In the genomic region with DNA sequence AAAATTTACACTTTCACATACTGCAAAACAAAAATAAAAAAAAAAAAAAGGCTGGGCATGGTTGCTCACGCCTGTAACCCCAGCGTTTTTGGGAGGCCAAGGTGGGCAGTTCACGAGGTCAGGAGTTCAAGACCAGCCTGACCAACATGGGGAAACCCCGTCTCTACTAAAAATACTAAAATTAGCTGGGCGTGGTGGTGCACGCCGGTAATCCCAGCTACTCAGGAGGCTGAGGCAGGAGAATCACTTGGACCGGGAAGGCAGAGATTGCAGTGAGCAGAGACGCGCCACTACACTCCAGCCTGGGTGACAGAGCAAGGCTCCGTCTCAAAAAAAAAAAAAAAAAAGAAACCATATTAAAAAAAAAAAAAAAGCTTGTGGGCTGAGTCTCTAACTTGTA, we compare ENCODE assay signal across 7 cellular contexts. TPM values are rescaled to one million over a fixed set of nuclear protein-coding genes. Genes with fewer than 3 reads are reported as not detected.
A peak's percentile ranks its signal among the peaks of the same experiment; 100 is the strongest.
DNase-seq lines count a peak whose midpoint lies in the region; TF ChIP-seq lines count a peak whose summit lies in the region.
"Not testable (repeated sequence)": the region's sequence is repeated elsewhere in the genome, so short reads cannot be mapped to it uniquely, and the experiment has no call there.

No MANE protein-coding gene starts in this region.

- H3K79me2 ChIP-seq in OCI-LY1 (ENCODE audit: insufficient read depth, low read length) = peaks cover 55% of the 10 kb centered on the region
- H3K79me2 ChIP-seq in mammary epithelial cell (ENCODE audit: insufficient read depth, low read length) = peaks cover 95% of the 10 kb centered on the region
- peaks cover 14% of the 10 kb centered on the region for H3K79me2 ChIP-seq in trophoblast cell (ENCODE audit: control insufficient read depth, insufficient read depth, low read length, poor library complexity)

- not testable (repeated sequence) for H3K23ac ChIP-seq in trophoblast cell (ENCODE audit: low read length)

- H4K20me1 ChIP-seq in OCI-LY1 (ENCODE audit: insufficient read depth, low read length) (peaks cover 11% of the 10 kb centered on the region), mammary epithelial cell (ENCODE audit: insufficient read depth, low read length) (peaks cover 58% of the 10 kb centered on the region)

- not testable (repeated sequence) for H2BK5ac ChIP-seq in trophoblast cell (ENCODE audit: low read depth, low read length, poor library complexity)

- not testable (repeated sequence) for H3K14ac ChIP-seq in trophoblast cell (ENCODE audit: low read length)

- H3K27me3 Mint-ChIP-seq in Calu3 (ENCODE audit: unreplicated experiment); activated CD4-positive, alpha-beta T cell treated with anti-CD3 and anti-CD28 coated beads, Interleukin-2, amount 10 ng/mL, durations not matched to agents 7 days and 5 days; activated naive CD4-positive, alpha-beta T cell treated with anti-CD3 and anti-CD28 coated beads for 36 hours (ENCODE audit: low read depth): not testable (repeated sequence)

- H3K4me1 Mint-ChIP-seq in Calu3 (ENCODE audit: low read depth, unreplicated experiment) = peaks cover 73% of the 10 kb centered on the region
- H3K4me1 Mint-ChIP-seq in activated CD4-positive, alpha-beta T cell treated with anti-CD3 and anti-CD28 coated beads, Interleukin-2, amount 10 ng/mL, durations not matched to agents 7 days and 5 days = peaks cover 70% of the 10 kb centered on the region
- peaks cover 68% of the 10 kb centered on the region for H3K4me1 Mint-ChIP-seq in activated naive CD4-positive, alpha-beta T cell treated with anti-CD3 and anti-CD28 coated beads for 36 hours (ENCODE audit: low read depth)

- in situ Hi-C loops in mammary epithelial cell (cut with MboI; ENCODE audit: low sequenced_read_pairs in 2 of 2) = loop anchor here (5.0 to 10.0 kb wide), 3 partner anchors 102 to 300 kb away; no protein-coding TSS in a partner anchor

- not testable (repeated sequence) for TF ChIP-seq CTCF in Calu3 (IDR thresholded peaks at IDR 0.05; ENCODE audit: unreplicated experiment); OCI-LY1 (IDR thresholded peaks at IDR 0.05; ENCODE audit: low read length); mammary epithelial cell (conservative IDR thresholded peaks at IDR 0.05 in 1 of 2, IDR thresholded peaks at IDR 0.05 in 1 of 2; ENCODE audit: extremely low read depth in 1 of 2, insufficient read depth in 1 of 2, low read depth in 1 of 2, low read length in 2 of 2)

- POLR2A ChIA-PET in activated CD4-positive, alpha-beta T cell treated with anti-CD3 and anti-CD28 coated beads, Interleukin-2, amount 10 ng/mL, durations not matched to agents 7 days and 5 days (lab: Charles Lee) = interaction anchor here (0.6 to 1.0 kb wide), 5 partner anchors 45 to 676 kb away, joined by 3 to 6 read pairs (median 4); no protein-coding TSS in a partner anchor

- not testable (repeated sequence) for H4K8ac ChIP-seq in trophoblast cell (ENCODE audit: low read depth, low read length)

- H3K36me3 Mint-ChIP-seq in Calu3 (ENCODE audit: insufficient read depth, unreplicated experiment) = peaks cover 100% of the 10 kb centered on the region
- H3K36me3 Mint-ChIP-seq in activated CD4-positive, alpha-beta T cell treated with anti-CD3 and anti-CD28 coated beads, Interleukin-2, amount 10 ng/mL, durations not matched to agents 7 days and 5 days (ENCODE audit: low read depth) = peaks cover 92% of the 10 kb centered on the region
- H3K36me3 Mint-ChIP-seq in activated naive CD4-positive, alpha-beta T cell treated with anti-CD3 and anti-CD28 coated beads for 36 hours (ENCODE audit: low read depth) = peaks cover 93% of the 10 kb centered on the region

- BruUV-seq in Calu3 (replicated peaks; lab: Mats Ljungman, UMichigan); mammary epithelial cell (replicated peaks; lab: Mats Ljungman, UMichigan): not testable (repeated sequence)

- CTCF ChIA-PET in Calu3 (lab: Charles Lee) = interaction anchor here (0.7 to 1.7 kb wide), 7 partner anchors 10 to 584 kb away, joined by 3 to 18 read pairs (median 6); partner anchors contain the start of gene NFE2L3
- CTCF ChIA-PET in activated CD4-positive, alpha-beta T cell treated with anti-CD3 and anti-CD28 coated beads, Interleukin-2, amount 10 ng/mL, durations not matched to agents 7 days and 5 days (lab: Charles Lee) = interaction anchor here (1.0 to 1.3 kb wide), 2 partner anchors 10 to 102 kb away, joined by 3 to 4 read pairs; no protein-coding TSS in a partner anchor
- CTCF ChIA-PET in activated naive CD4-positive, alpha-beta T cell treated with anti-CD3 and anti-CD28 coated beads for 36 hours (lab: Charles Lee) = interaction anchor here (1.1 to 4.3 kb wide), 4 partner anchors 8 to 104 kb away, joined by 3 to 27 read pairs (median 4); partner anchors contain the start of gene NFE2L3
- CTCF ChIA-PET in mammary epithelial cell (lab: Charles Lee; ENCODE audit: low non-redundant PET) = not testable (repeated sequence)

- not testable (repeated sequence) for H3K9ac ChIP-seq in OCI-LY1 (ENCODE audit: low read length); mammary epithelial cell (ENCODE audit: insufficient read depth, low read length); iPS-20b (ENCODE audit: low read depth, low read length); trophoblast cell (ENCODE audit: low read length)

- dilution Hi-C loops in mammary epithelial cell (cut with HindIII; ENCODE audit: low sequenced_read_pairs) = not testable (repeated sequence)

- H3K4me3 ChIP-seq in OCI-LY1 (ENCODE audit: low read depth, low read length, poor library complexity, severe bottlenecking); mammary epithelial cell (replicated peaks in 1 of 3; ENCODE audit: insufficient read depth in 1 of 3, low read depth in 2 of 3, low read length in 3 of 3); trophoblast cell (ENCODE audit: low read depth, low read length): not testable (repeated sequence)
- H3K4me3 ChIP-seq in iPS-20b (ENCODE audit: low read length) = peak overlapping the region; percentile 100; the same call in 1 of the 2 replicates

- intact Hi-C loops in Calu3 (cut with micrococcal nuclease; ENCODE audit: unreplicated experiment) = loop anchor here (5.0 kb wide), 3 partner anchors 37 to 302 kb away; no protein-coding TSS in a partner anchor
- intact Hi-C loops in activated naive CD4-positive, alpha-beta T cell treated with anti-CD3 and anti-CD28 coated beads for 36 hours (cut with micrococcal nuclease); mammary epithelial cell (cut with micrococcal nuclease): not testable (repeated sequence)

- not testable (repeated sequence) for H4K91ac ChIP-seq in trophoblast cell (ENCODE audit: low read depth, low read length)

- H3K4me1 ChIP-seq in OCI-LY1 (ENCODE audit: insufficient read depth, low read length, severe bottlenecking) (peaks cover 77% of the 10 kb centered on the region), mammary epithelial cell (ENCODE audit: insufficient read depth, low read length) (peaks cover 24% of the 10 kb centered on the region), iPS-20b (ENCODE audit: insufficient read depth, low read length) (peaks cover 10% of the 10 kb centered on the region; the same call in 1 of the 2 replicates)
- not testable (repeated sequence) for H3K4me1 ChIP-seq in trophoblast cell (ENCODE audit: control insufficient read depth in 1 of 2, insufficient read depth in 2 of 2, low read length in 2 of 2)

- not testable (repeated sequence) for H4K12ac ChIP-seq in trophoblast cell (ENCODE audit: low read depth, low read length)

- H3K36me3 ChIP-seq in OCI-LY1 (ENCODE audit: insufficient read depth, low read length) = peaks cover 99% of the 10 kb centered on the region
- H3K36me3 ChIP-seq in mammary epithelial cell (ENCODE audit: insufficient read depth, low read length) = peaks cover 74% of the 10 kb centered on the region
- H3K36me3 ChIP-seq in iPS-20b (ENCODE audit: insufficient read depth, low read depth, low read length) = peaks cover 100% of the 10 kb centered on the region
- peaks cover 13 to 41% of the 10 kb centered on the region in 2 experiments for H3K36me3 ChIP-seq in trophoblast cell (ENCODE audit: control insufficient read depth in 1 of 2, insufficient read depth in 2 of 2, low read length in 2 of 2)

- not testable (repeated sequence) for H3K9me3 Mint-ChIP-seq in Calu3 (ENCODE audit: low read depth, unreplicated experiment); activated CD4-positive, alpha-beta T cell treated with anti-CD3 and anti-CD28 coated beads, Interleukin-2, amount 10 ng/mL, durations not matched to agents 7 days and 5 days; activated naive CD4-positive, alpha-beta T cell treated with anti-CD3 and anti-CD28 coated beads for 36 hours

- H3K27ac Mint-ChIP-seq in Calu3 (ENCODE audit: unreplicated experiment) = peak overlapping the region; percentile 81
- peak overlapping the region; percentile 54 for H3K27ac Mint-ChIP-seq in activated CD4-positive, alpha-beta T cell treated with anti-CD3 and anti-CD28 coated beads, Interleukin-2, amount 10 ng/mL, durations not matched to agents 7 days and 5 days
- H3K27ac Mint-ChIP-seq in activated naive CD4-positive, alpha-beta T cell treated with anti-CD3 and anti-CD28 coated beads for 36 hours = peak overlapping the region; percentile 90

- 69% methylated on average over 5 of the region's 11 CpGs for WGBS in mammary epithelial cell (ENCODE audit: low coverage, missing lambda C conversion rate)
- no CpG with 5 or more reads among the region's 11 CpGs for WGBS in trophoblast cell (ENCODE audit: extremely low coverage, insufficient coverage, insufficient read length)

- not testable (repeated sequence) for H2AK5ac ChIP-seq in trophoblast cell (ENCODE audit: low read length)

- H2BK12ac ChIP-seq in trophoblast cell (ENCODE audit: low read length) = not testable (repeated sequence)

- H2BK120ac ChIP-seq in trophoblast cell (ENCODE audit: insufficient read depth, low read length, poor library complexity) = not testable (repeated sequence)

- H3K27ac ChIP-seq in OCI-LY1 (ENCODE audit: low read depth, low read length, poor library complexity, severe bottlenecking) = peak overlapping the region; percentile 2
- not testable (repeated sequence) for H3K27ac ChIP-seq in mammary epithelial cell (ENCODE audit: insufficient read depth, low read depth, low read length); iPS-20b (ENCODE audit: low read length); trophoblast cell (ENCODE audit: low read depth, low read length)

- not testable (repeated sequence) for DNase-seq in Calu3; activated CD4-positive, alpha-beta T cell treated with anti-CD3 and anti-CD28 coated beads, Interleukin-2, amount 10 ng/mL, durations not matched to agents 7 days and 5 days; activated naive CD4-positive, alpha-beta T cell treated with anti-CD3 and anti-CD28 coated beads for 36 hours; mammary epithelial cell; trophoblast cell

- H3K4ac ChIP-seq in trophoblast cell (ENCODE audit: low read depth, low read length) = peak overlapping the region; percentile 85

- not testable (repeated sequence) for H3K4me2 ChIP-seq in OCI-LY1 (ENCODE audit: low read length); trophoblast cell (ENCODE audit: low read length)
- peak overlapping the region; percentile 31 for H3K4me2 ChIP-seq in mammary epithelial cell (ENCODE audit: insufficient read depth, low read depth, low read length)

- not testable (repeated sequence) for H3K79me1 ChIP-seq in trophoblast cell (ENCODE audit: low read length)

- not testable (repeated sequence) for H3K9me3 ChIP-seq in OCI-LY1 (ENCODE audit: low read length); mammary epithelial cell (replicated peaks; ENCODE audit: insufficient read depth, low read length); iPS-20b (ENCODE audit: insufficient read depth, low read depth, low read length); trophoblast cell (ENCODE audit: insufficient read depth, low read depth, low read length)

- peaks cover 69% of the 10 kb centered on the region for H3F3A ChIP-seq in OCI-LY1 (ENCODE audit: insufficient read depth, low read length)

- H3K4me3 Mint-ChIP-seq in Calu3 (ENCODE audit: low read depth, unreplicated experiment) = peak overlapping the region; percentile 96
- peak overlapping the region; percentile 65 for H3K4me3 Mint-ChIP-seq in activated CD4-positive, alpha-beta T cell treated with anti-CD3 and anti-CD28 coated beads, Interleukin-2, amount 10 ng/mL, durations not matched to agents 7 days and 5 days
- H3K4me3 Mint-ChIP-seq in activated naive CD4-positive, alpha-beta T cell treated with anti-CD3 and anti-CD28 coated beads for 36 hours = peak overlapping the region; percentile 60

- H3K18ac ChIP-seq in trophoblast cell (ENCODE audit: low read length) = not testable (repeated sequence)

- H2AFZ ChIP-seq in OCI-LY1 (ENCODE audit: low read length); mammary epithelial cell (ENCODE audit: low read depth, low read length); trophoblast cell (ENCODE audit: insufficient read depth, low read length, poor library complexity): not testable (repeated sequence)

- H3K27me3 ChIP-seq in OCI-LY1 (ENCODE audit: insufficient read depth, low read length); mammary epithelial cell (ENCODE audit: insufficient read depth, low read length); iPS-20b (ENCODE audit: insufficient read depth, low read length); trophoblast cell (ENCODE audit: insufficient read depth, low read length): not testable (repeated sequence)

- not testable (repeated sequence) for H3K9me2 ChIP-seq in OCI-LY1 (ENCODE audit: low read depth, low read length)

RNA-seq across cellular contexts. Expression of gene HNRNPA2B1, which starts 5.8 kb away (rescaled TPM):
- total RNA-seq in Calu3 (2022) (880 and 924 TPM in 2 replicates), mammary epithelial cell (100 to 1,000 TPM in 1 of 2 donors, 10 to 100 TPM in 1; 62.0 to 506 TPM)
- total RNA-seq in activated CD4-positive, alpha-beta T cell treated with anti-CD3 and anti-CD28 coated beads, Interleukin-2, amount 10 ng/mL, durations not matched to agents 7 days and 5 days = 100 to 1,000 TPM; 649 to 781 TPM
- 100 to 1,000 TPM; 925 to 950 TPM for total RNA-seq in activated naive CD4-positive, alpha-beta T cell treated with anti-CD3 and anti-CD28 coated beads for 36 hours
- 291 TPM for polyA plus RNA-seq in mammary epithelial cell
- 260 TPM for polyA minus RNA-seq in mammary epithelial cell
- 576 and 608 TPM in 2 replicates for polyA plus RNA-seq in trophoblast cell (2013)

RNA-seq across cellular contexts. Expression of gene CBX3, which starts 6.8 kb away (rescaled TPM):
- total RNA-seq in Calu3 (2022) (390 and 417 TPM in 2 replicates), mammary epithelial cell (100 to 1,000 TPM in 1 of 2 donors, 10 to 100 TPM in 1; 67.5 to 154 TPM)
- 100 to 1,000 TPM; 217 to 235 TPM for total RNA-seq in activated CD4-positive, alpha-beta T cell treated with anti-CD3 and anti-CD28 coated beads, Interleukin-2, amount 10 ng/mL, durations not matched to agents 7 days and 5 days
- total RNA-seq in activated naive CD4-positive, alpha-beta T cell treated with anti-CD3 and anti-CD28 coated beads for 36 hours = 100 to 1,000 TPM; 260 to 273 TPM
- polyA plus RNA-seq in mammary epithelial cell = 77.3 TPM
- 25.3 TPM for polyA minus RNA-seq in mammary epithelial cell
- 270 TPM in 2 replicates for polyA plus RNA-seq in trophoblast cell (2013)

RNA-seq across cellular contexts. Expression of gene NFE2L3, which starts 42.8 kb away (rescaled TPM):
- 74.3 and 108 TPM in 2 replicates for total RNA-seq in Calu3 (2022)
- total RNA-seq in activated CD4-positive, alpha-beta T cell treated with anti-CD3 and anti-CD28 coated beads, Interleukin-2, amount 10 ng/mL, durations not matched to agents 7 days and 5 days = 10 to 100 TPM; 12.0 to 15.3 TPM
- 10 to 100 TPM; 12.5 to 12.9 TPM for total RNA-seq in activated naive CD4-positive, alpha-beta T cell treated with anti-CD3 and anti-CD28 coated beads for 36 hours
- total RNA-seq in mammary epithelial cell = 1 to 10 TPM; 5.4 to 8.3 TPM
- polyA plus RNA-seq in mammary epithelial cell = 6.8 TPM
- 9.5 TPM for polyA minus RNA-seq in mammary epithelial cell
- 142 and 159 TPM in 2 replicates for polyA plus RNA-seq in trophoblast cell (2013)
